In the genomic region with DNA sequence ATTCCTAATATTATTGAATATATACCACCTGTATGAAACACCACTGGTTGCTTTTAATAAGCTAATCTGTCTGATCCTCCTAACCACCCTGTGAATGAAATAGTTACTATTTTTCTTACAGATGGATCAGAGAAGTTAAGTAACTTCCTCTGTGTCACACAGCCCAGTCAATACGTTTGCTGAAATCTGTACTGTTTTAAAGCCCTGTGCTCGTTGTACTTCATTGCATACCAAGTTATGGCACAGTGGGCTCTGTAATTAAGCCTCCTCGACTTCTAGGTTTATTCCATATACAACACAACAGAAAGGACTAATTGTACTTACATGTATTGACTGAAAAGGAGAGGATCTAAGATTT, we compare ENCODE assay signal across 34 cellular contexts.
"Had no signal": no experiment of that assay in that cellular context is flagged by ENCODE, and none has a peak within 500 bp of the region (broad histone marks: within the 10 kb centered on the region; RNA-seq: fewer than 3 reads in every experiment).

No MANE protein-coding gene starts in this region.

- H3K4me3 ChIP-seq: ascending aorta, cardiac muscle cell, colonic mucosa had no signal

- H3K27ac ChIP-seq: ascending aorta, cardiac muscle cell, colonic mucosa, VCaP had no signal

- ATAC-seq: activated CD8-positive, alpha-beta T cell treated with anti-CD3 and anti-CD28 coated beads for 36 hours; activated naive CD8-positive, alpha-beta T cell treated with anti-CD3 and anti-CD28 coated beads, Interleukin-2, amount 50 U/mL, for 24 hours had no signal

- FAIRE-seq: bronchial epithelial cell, TTC549 had no signal

- DNase-seq: activated B cell treated with CpG ODN at 0.5 μM for 24 hours; activated CD4-positive, alpha-beta memory T cell treated with anti-CD3 and anti-CD28 coated beads for 36 hours; activated CD4-positive, alpha-beta T cell treated with anti-CD3 and anti-CD28 coated beads for 4 hours; activated CD4-positive, alpha-beta T cell treated with anti-CD3 and anti-CD28 coated beads, Interleukin-2, amount 10 ng/mL, durations not matched to agents 24 days and 14 days; activated CD4-positive, alpha-beta T cell treated with anti-CD3 and anti-CD28 coated beads, Interleukin-2, amount 50 U/mL, for 1 hour; activated CD4-positive, alpha-beta T cell treated with anti-CD3 and anti-CD28 coated beads, Interleukin-2, amount 50 U/mL, for 4 hours; activated CD4-positive, CD25-positive, alpha-beta regulatory T cell treated with anti-CD3 and anti-CD28 coated beads, Interleukin-2, amount 50 U/mL, for 72 hours; activated CD8-positive, alpha-beta memory T cell treated with anti-CD3 and anti-CD28 coated beads, Interleukin-2, amount 50 U/mL, for 4 hours; activated CD8-positive, alpha-beta T cell treated with anti-CD3 and anti-CD28 coated beads for 36 hours; activated effector memory CD4-positive, alpha-beta T cell treated with Interleukin-2 at 50 U/mL for 16 hours; activated gamma-delta T cell; activated naive CD4-positive, alpha-beta T cell treated with anti-CD3 and anti-CD28 coated beads, Interleukin-2, amount 10 ng/mL, durations not matched to agents 7 days and 5 days; activated naive CD4-positive, alpha-beta T cell treated with Interleukin-2 at 50 U/mL for 16 hours; activated naive CD8-positive, alpha-beta T cell treated with anti-CD3 and anti-CD28 coated beads, Interleukin-2, amount 10 ng/mL, durations not matched to agents 7 days and 5 days; activated naive CD8-positive, alpha-beta T cell treated with anti-CD3 and anti-CD28 coated beads, Interleukin-2, amount 50 U/mL, for 24 hours; activated T-cell treated with anti-CD3 and anti-CD28 coated beads for 4 hours; activated T-cell treated with anti-CD3 and anti-CD28 coated beads, Interleukin-2, amount 50 U/mL, for 1 hour; activated T-cell treated with anti-CD3 and anti-CD28 coated beads, Interleukin-2, amount 50 U/mL, for 48 hours; amygdala; anterior cingulate cortex; colonic mucosa; T-helper 2 cell; T-helper 9 cell had no signal

- H3K27ac Mint-ChIP-seq: activated B cell treated with CpG ODN at 0.5 μM for 24 hours; activated CD4-positive, alpha-beta memory T cell treated with anti-CD3 and anti-CD28 coated beads for 36 hours; activated CD4-positive, alpha-beta T cell treated with anti-CD3 and anti-CD28 coated beads, Interleukin-2, amount 10 ng/mL, durations not matched to agents 24 days and 14 days; activated CD8-positive, alpha-beta T cell treated with anti-CD3 and anti-CD28 coated beads for 36 hours; activated naive CD4-positive, alpha-beta T cell treated with anti-CD3 and anti-CD28 coated beads, Interleukin-2, amount 10 ng/mL, durations not matched to agents 7 days and 5 days; activated naive CD4-positive, alpha-beta T cell treated with anti-CD3 and anti-CD28 coated beads, Interleukin-2, amount 50 U/mL, for 24 hours; activated naive CD8-positive, alpha-beta T cell; activated naive CD8-positive, alpha-beta T cell treated with anti-CD3 and anti-CD28 coated beads, Interleukin-2, amount 10 ng/mL, durations not matched to agents 7 days and 5 days; activated naive CD8-positive, alpha-beta T cell treated with anti-CD3 and anti-CD28 coated beads, Interleukin-2, amount 50 U/mL, for 24 hours; activated T-helper 2 cell treated with anti-CD3 and anti-CD28 coated beads, Interferon-gamma antibody, Interleukin-2, Interleukin-4, amounts not matched to agents 10 μg/mL and 5 μg/mL and 100 μg/mL, durations not matched to agents 14 hours and 24 hours and 36 hours; T-helper 2 cell treated with Interferon-gamma antibody and Interleukin-4, amounts not matched to agents 5 μg/mL and 100 μg/mL, for 36 hours had no signal

- H3K27me3 ChIP-seq: ascending aorta, cardiac muscle cell, colonic mucosa had no signal

- H3K27me3 Mint-ChIP-seq: activated B cell treated with CpG ODN at 0.5 μM for 24 hours; activated CD4-positive, alpha-beta T cell treated with anti-CD3 and anti-CD28 coated beads, Interleukin-2, amount 10 ng/mL, durations not matched to agents 24 days and 14 days; activated CD8-positive, alpha-beta T cell treated with anti-CD3 and anti-CD28 coated beads for 36 hours; activated naive CD4-positive, alpha-beta T cell treated with anti-CD3 and anti-CD28 coated beads, Interleukin-2, amount 10 ng/mL, durations not matched to agents 7 days and 5 days; activated naive CD8-positive, alpha-beta T cell treated with anti-CD3 and anti-CD28 coated beads, Interleukin-2, amount 10 ng/mL, durations not matched to agents 7 days and 5 days; activated naive CD8-positive, alpha-beta T cell treated with anti-CD3 and anti-CD28 coated beads, Interleukin-2, amount 50 U/mL, for 24 hours; central memory CD8-positive, alpha-beta T cell had no signal

- H3K36me3 Mint-ChIP-seq: activated naive CD4-positive, alpha-beta T cell treated with anti-CD3 and anti-CD28 coated beads, Interleukin-2, amount 10 ng/mL, durations not matched to agents 7 days and 5 days; activated naive CD8-positive, alpha-beta T cell; activated naive CD8-positive, alpha-beta T cell treated with anti-CD3 and anti-CD28 coated beads, Interleukin-2, amount 10 ng/mL, durations not matched to agents 7 days and 5 days had no signal

- H3K36me3 ChIP-seq: ascending aorta, cardiac muscle cell, colonic mucosa had no signal

- H3K4me1 Mint-ChIP-seq: activated B cell treated with CpG ODN at 0.5 μM for 24 hours; activated CD4-positive, alpha-beta T cell treated with anti-CD3 and anti-CD28 coated beads, Interleukin-2, amount 10 ng/mL, durations not matched to agents 24 days and 14 days; activated naive CD4-positive, alpha-beta T cell treated with anti-CD3 and anti-CD28 coated beads, Interleukin-2, amount 10 ng/mL, durations not matched to agents 7 days and 5 days; activated naive CD4-positive, alpha-beta T cell treated with anti-CD3 and anti-CD28 coated beads, Interleukin-2, amount 50 U/mL, for 24 hours; activated naive CD8-positive, alpha-beta T cell treated with anti-CD3 and anti-CD28 coated beads, Interleukin-2, amount 10 ng/mL, durations not matched to agents 7 days and 5 days; activated naive CD8-positive, alpha-beta T cell treated with anti-CD3 and anti-CD28 coated beads, Interleukin-2, amount 50 U/mL, for 24 hours; central memory CD8-positive, alpha-beta T cell had no signal

- H3K9me3 ChIP-seq: ascending aorta, colonic mucosa had no signal

- H3K4me1 ChIP-seq: ascending aorta, colonic mucosa had no signal

- H3K4me3 Mint-ChIP-seq: activated B cell treated with CpG ODN at 0.5 μM for 24 hours; activated CD4-positive, alpha-beta memory T cell treated with anti-CD3 and anti-CD28 coated beads for 36 hours; activated CD4-positive, alpha-beta T cell treated with anti-CD3 and anti-CD28 coated beads, Interleukin-2, amount 10 ng/mL, durations not matched to agents 24 days and 14 days; activated CD8-positive, alpha-beta T cell treated with anti-CD3 and anti-CD28 coated beads for 36 hours; activated naive CD4-positive, alpha-beta T cell treated with anti-CD3 and anti-CD28 coated beads, Interleukin-2, amount 10 ng/mL, durations not matched to agents 7 days and 5 days; activated naive CD4-positive, alpha-beta T cell treated with anti-CD3 and anti-CD28 coated beads, Interleukin-2, amount 50 U/mL, for 24 hours; activated naive CD8-positive, alpha-beta T cell; activated naive CD8-positive, alpha-beta T cell treated with anti-CD3 and anti-CD28 coated beads, Interleukin-2, amount 10 ng/mL, durations not matched to agents 7 days and 5 days; activated naive CD8-positive, alpha-beta T cell treated with anti-CD3 and anti-CD28 coated beads, Interleukin-2, amount 50 U/mL, for 24 hours; brain; central memory CD8-positive, alpha-beta T cell; T-helper 2 cell treated with Interferon-gamma antibody and Interleukin-4, amounts not matched to agents 5 μg/mL and 100 μg/mL, for 36 hours had no signal
